8 cellular contexts compared by ENCODE assay signal in the genomic region with DNA sequence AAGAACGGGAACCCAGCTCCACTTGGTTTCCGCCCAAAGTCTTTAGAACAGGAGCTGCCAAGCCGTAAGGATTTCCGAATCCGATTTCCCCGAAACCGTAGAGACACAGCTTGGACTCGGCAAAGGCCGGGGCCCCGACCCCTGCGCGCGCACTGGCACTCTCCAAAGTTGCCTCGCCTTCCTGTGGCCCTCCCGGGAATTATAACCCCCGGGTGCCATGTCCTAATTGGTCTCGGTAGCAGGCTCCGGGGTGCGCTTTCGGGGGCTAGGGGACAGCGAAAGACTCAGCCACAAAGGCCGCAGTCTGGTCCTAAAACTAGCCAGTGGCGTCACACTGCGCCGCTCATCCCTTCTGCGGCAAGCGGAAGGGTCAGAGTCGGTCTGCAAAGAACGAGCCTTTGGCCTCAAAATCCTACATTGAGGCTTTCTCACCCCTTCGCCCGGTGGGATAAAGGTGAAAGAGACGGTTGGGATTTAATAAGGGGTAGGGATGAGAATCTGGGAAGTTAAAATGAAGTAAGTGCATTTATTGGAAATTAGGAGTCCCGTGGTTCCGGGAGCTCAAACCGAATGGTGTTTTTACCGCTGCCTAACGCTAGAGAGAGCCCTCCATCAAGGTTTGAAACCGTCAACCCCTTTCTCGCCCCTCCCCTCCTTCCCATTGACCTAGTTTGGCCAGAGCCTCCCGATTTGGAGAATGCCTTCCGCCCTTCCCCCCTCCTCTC. TPM values are rescaled to one million over a fixed set of nuclear protein-coding genes. Genes with fewer than 3 reads are reported as not detected.
DNase-seq lines count a peak whose midpoint lies in the region; ATAC-seq and TF ChIP-seq lines count a peak whose summit lies in the region.

No MANE protein-coding gene starts in this region.

- peaks cover under 1% of the 10 kb centered on the region for H3K36me3 ChIP-seq in CD4-positive, CD25-positive, alpha-beta regulatory T cell (ENCODE audit: control insufficient read depth, insufficient read depth, low read length)
- peaks cover 3% of the 10 kb centered on the region for H3K36me3 ChIP-seq in HUES48 (ENCODE audit: control insufficient read depth, insufficient read depth, low read length)

- H3K4me3 Mint-ChIP-seq in CD4-positive, CD25-positive, alpha-beta regulatory T cell = peak overlapping the region; percentile 95 to 98 (median 97)

- H3K27ac Mint-ChIP-seq in CD4-positive, CD25-positive, alpha-beta regulatory T cell = peak overlapping the region; percentile 93 to 100 (median 98)

- ATAC-seq in CD4-positive, CD25-positive, alpha-beta regulatory T cell (ENCODE audit: low read depth in 2 of 2) = peak; percentile 33 to 36
- peak; percentile 47 for ATAC-seq in GM19467 (IDR thresholded peaks at IDR 0.05; ENCODE audit: unreplicated experiment)

- H3K4me3 ChIP-seq in CD4-positive, CD25-positive, alpha-beta regulatory T cell (ENCODE audit: low read depth, low read length) = peak overlapping the region; percentile 97
- H3K4me3 ChIP-seq in HUES48 (ENCODE audit: low read depth, low read length) (peak overlapping the region; percentile 86), mononuclear cell (ENCODE audit: low read length) (peak overlapping the region; percentile 100)

- H3K4me1 ChIP-seq in CD4-positive, CD25-positive, alpha-beta regulatory T cell (ENCODE audit: control insufficient read depth, insufficient read depth, low read length, poor library complexity, severe bottlenecking) = peaks cover 66% of the 10 kb centered on the region
- H3K4me1 ChIP-seq in HUES48 (ENCODE audit: control insufficient read depth, insufficient read depth, low read length) = peaks cover 29% of the 10 kb centered on the region
- peaks cover 68% of the 10 kb centered on the region for H3K4me1 ChIP-seq in mononuclear cell (ENCODE audit: insufficient read depth, low read length)

- no peaks in the 10 kb centered on the region for H3K27me3 Mint-ChIP-seq in CD4-positive, CD25-positive, alpha-beta regulatory T cell

- no peaks in the 10 kb centered on the region for H3K27me3 ChIP-seq in CD4-positive, CD25-positive, alpha-beta regulatory T cell (ENCODE audit: control insufficient read depth, insufficient read depth, low read length)
- peaks cover 40% of the 10 kb centered on the region for H3K27me3 ChIP-seq in HUES48 (ENCODE audit: control insufficient read depth, insufficient read depth, low read length)
- no peaks in the 10 kb centered on the region for H3K27me3 ChIP-seq in mononuclear cell (ENCODE audit: insufficient read depth, low read length)

- no peaks in the 10 kb centered on the region for H3K36me3 Mint-ChIP-seq in CD4-positive, CD25-positive, alpha-beta regulatory T cell

- peak overlapping the region; percentile 86 for H3K27ac ChIP-seq in CD4-positive, CD25-positive, alpha-beta regulatory T cell (ENCODE audit: insufficient read depth, low read length, poor library complexity, severe bottlenecking)
- H3K27ac ChIP-seq in HUES48 (ENCODE audit: low read depth, low read length) = peak overlapping the region; percentile 77

- peak; percentile 60 to 87 (median 73) for DNase-seq in CD4-positive, CD25-positive, alpha-beta regulatory T cell
- DNase-seq in NOMO-1 (lab: John Stamatoyannopoulos, UW; ENCODE audit: unreplicated experiment in 2 of 2) = peak; percentile 91
- peak; percentile 61 for DNase-seq in activated T-cell treated with anti-CD3 and anti-CD28 coated beads for 48 hours (ENCODE audit: low read depth)
- DNase-seq in erythroblast (lab: John Stamatoyannopoulos, UW) = peak; percentile 76 to 85
- DNase-seq in stimulated activated naive CD4-positive, alpha-beta T cell treated with Interleukin-2 at 50 U/mL for 16 hours (lab: John Stamatoyannopoulos, UW) = peak; percentile 67

- H3K9me3 Mint-ChIP-seq in CD4-positive, CD25-positive, alpha-beta regulatory T cell = no peaks in the 10 kb centered on the region

- H3K4me1 Mint-ChIP-seq in CD4-positive, CD25-positive, alpha-beta regulatory T cell = peaks cover 14 to 55% (median 32%) of the 10 kb centered on the region in 4 donors

- H3K9ac ChIP-seq in HUES48 (ENCODE audit: low read depth, low read length) = peak overlapping the region; percentile 76

- no peaks in the 10 kb centered on the region for H3K9me3 ChIP-seq in CD4-positive, CD25-positive, alpha-beta regulatory T cell (ENCODE audit: control insufficient read depth in 2 of 2, low read length in 2 of 2)
- no peaks in the 10 kb centered on the region for H3K9me3 ChIP-seq in HUES48 (ENCODE audit: control insufficient read depth, insufficient read depth, low read length)
- no peaks in the 10 kb centered on the region for H3K9me3 ChIP-seq in mononuclear cell (ENCODE audit: low read depth, low read length)

- TF ChIP-seq POLR2A in erythroblast (IDR thresholded peaks at IDR 0.05; ENCODE audit: low read length) = no peak

RNA-seq across cellular contexts. Expression of gene BCL6, which starts 6.7 kb away (rescaled TPM):
- 39.6 TPM for total RNA-seq in CD4-positive, CD25-positive, alpha-beta regulatory T cell
- polyA plus RNA-seq in CD4-positive, CD25-positive, alpha-beta regulatory T cell = 1 to 10 TPM; 1.8 to 3.4 (median 2.5) TPM
- total RNA-seq in mononuclear cell = 120 TPM

RNA-seq across cellular contexts. Expression of gene RTP2, which starts 36.2 kb away (rescaled TPM):
- total RNA-seq in CD4-positive, CD25-positive, alpha-beta regulatory T cell = not detected
- polyA plus RNA-seq in CD4-positive, CD25-positive, alpha-beta regulatory T cell = not detected
- not detected for total RNA-seq in mononuclear cell

Comparison
In these comparisons a context has a peak if more than half of its experiments do, and no peak if none do; other contexts are left out.
1. Peak in every context shown above with its lines: DNase-seq, ATAC-seq, H3K4me3 ChIP-seq and H3K27ac ChIP-seq.